In genomic region chr12:6787309-6787708, GRCh38 we compare ENCODE assay signal across 27 cellular contexts. TPM values are rescaled to one million over a fixed set of nuclear protein-coding genes. Genes with fewer than 3 reads are reported as not detected.
DNase-seq lines count a peak whose midpoint lies in the region; ATAC-seq and TF ChIP-seq lines count a peak whose summit lies in the region.
"Had no signal": no experiment of that assay in that cellular context is flagged by ENCODE, and none has a peak within 500 bp of the region (broad histone marks: within the 10 kb centered on the region; RNA-seq: fewer than 3 reads in every experiment).

No MANE protein-coding gene starts in this region.

- in situ Hi-C loops in HAP-1 (cut with MboI; ENCODE audit: low sequenced_read_pairs), result no loop called here

- H3K9me3 ChIP-seq in CD8-positive, alpha-beta T cell (ENCODE audit: low read length), result no peaks in the 10 kb centered on the region
- H3K9me3 ChIP-seq in HAP-1, result no peaks in the 10 kb centered on the region
- H3K9me3 ChIP-seq: BLaER1, body of pancreas had no signal

- H3K9me3 Mint-ChIP-seq in activated T-cell treated with anti-CD3 and anti-CD28 coated beads, Interleukin-2, amount 50 U/mL, for 4 hours, result no peaks in the 10 kb centered on the region
- H3K9me3 Mint-ChIP-seq in CD8-positive, alpha-beta T cell, result no peaks in the 10 kb centered on the region
- no peaks in the 10 kb centered on the region for H3K9me3 Mint-ChIP-seq in T-helper 2 cell treated with Interferon-gamma antibody and Interleukin-4, amounts not matched to agents 5 μg/mL and 100 μg/mL, for 36 hours
- H3K9me3 Mint-ChIP-seq in nephron (no peaks in the 10 kb centered on the region), mesothelial cell of epicardium (no peaks in the 10 kb centered on the region)
- H3K9me3 Mint-ChIP-seq: activated T-helper 2 cell treated with anti-CD3 and anti-CD28 coated beads, Interferon-gamma antibody, Interleukin-2, Interleukin-4, amounts not matched to agents 10 μg/mL and 5 μg/mL and 100 μg/mL, durations not matched to agents 14 hours and 24 hours and 36 hours had no signal

- H3K4me3 ChIP-seq in CD8-positive, alpha-beta T cell (ENCODE audit: low read depth, low read length), result peak overlapping the region; percentile 20
- H3K4me3 ChIP-seq in HAP-1, result no peak overlapping the region
- H3K4me3 ChIP-seq: BLaER1, body of pancreas, lung had no signal

- DNase-seq in activated T-cell treated with anti-CD3 and anti-CD28 coated beads, Interleukin-2, amount 50 U/mL, for 4 hours, result no peak
- no peak for DNase-seq in activated T-cell treated with anti-CD3 and anti-CD28 coated beads, Interleukin-2, amount 50 U/mL, for 1 hour
- DNase-seq in CD8-positive, alpha-beta T cell, result no peak
- DNase-seq in T-helper 2 cell treated with Interferon-gamma antibody and Interleukin-4, amounts not matched to agents 5 μg/mL and 100 μg/mL, for 36 hours (ENCODE audit: low spot score), result no peak
- DNase-seq in occipital lobe (lab: John Stamatoyannopoulos, UW) (no peak), mesothelial cell of epicardium (ENCODE audit: low spot score in 2 of 2, unreplicated experiment in 2 of 2) (no peak), HAP-1 (ENCODE audit: low spot score in 2 of 2) (no peak)
- DNase-seq: body of pancreas; cerebellar nuclear complex; erythroblast; head of caudate nucleus; kidney glomerular epithelial cell; NCI-H2029 treated with DMSO at 0.1 percent for 48 hours; NCI-H82; OCI-M1; small intestine; stimulated activated CD4-positive, alpha-beta T cell treated with anti-CD3 and anti-CD28 coated beads, Interleukin-2, amount 100 ng/mL, for 24 hours; substantia nigra had no signal

- peaks cover 29% of the 10 kb centered on the region for H3K4me1 ChIP-seq in CD8-positive, alpha-beta T cell (ENCODE audit: insufficient read depth, low read length)
- H3K4me1 ChIP-seq in HAP-1, result 0 out of 2 replicates have a peak, but pooled peaks cover 5% of the 10 kb centered on the region
- H3K4me1 ChIP-seq: body of pancreas had no signal

- H3K27me3 ChIP-seq in CD8-positive, alpha-beta T cell (ENCODE audit: insufficient read depth, low read length), result no peaks in the 10 kb centered on the region
- H3K27me3 ChIP-seq in HAP-1 (ENCODE audit: low read depth), result no peaks in the 10 kb centered on the region
- H3K27me3 ChIP-seq: body of pancreas had no signal

- H3K4me1 Mint-ChIP-seq in activated T-cell treated with anti-CD3 and anti-CD28 coated beads, Interleukin-2, amount 50 U/mL, for 4 hours (ENCODE audit: low read depth), result peaks cover 63% of the 10 kb centered on the region
- peaks cover 32% of the 10 kb centered on the region for H3K4me1 Mint-ChIP-seq in CD8-positive, alpha-beta T cell (ENCODE audit: low read depth)
- peaks cover 54% of the 10 kb centered on the region for H3K4me1 Mint-ChIP-seq in T-helper 2 cell treated with Interferon-gamma antibody and Interleukin-4, amounts not matched to agents 5 μg/mL and 100 μg/mL, for 36 hours (ENCODE audit: low read depth)
- H3K4me1 Mint-ChIP-seq in nephron (peaks cover 16% of the 10 kb centered on the region), mesothelial cell of epicardium (peaks cover 20% of the 10 kb centered on the region)

- POLR2A ChIA-PET in CD8-positive, alpha-beta T cell (lab: Charles Lee), result no interaction called here

- H3K27ac ChIP-seq in CD8-positive, alpha-beta T cell (ENCODE audit: low read depth, low read length), result peak overlapping the region; percentile 2
- H3K27ac ChIP-seq: BLaER1, body of pancreas, HL-60 had no signal

- ATAC-seq in activated T-cell treated with anti-CD3 and anti-CD28 coated beads, Interleukin-2, amount 50 U/mL, for 4 hours, result no peak
- ATAC-seq in CD8-positive, alpha-beta T cell, result no peak
- ATAC-seq: body of pancreas, HCT116 had no signal

- CTCF ChIA-PET in CD8-positive, alpha-beta T cell (lab: Charles Lee), result interaction anchor here (1.1 to 23.2 kb wide), 5 partner anchors 9 to 167 kb away, joined by 4 to 403 read pairs (median 6); partner anchors contain the start of genes MLF2 and PTMS

- no peak for TF ChIP-seq CTCF in CD8-positive, alpha-beta T cell (IDR thresholded peaks at IDR 0.05)
- TF ChIP-seq CTCF in nephron (IDR thresholded peaks at IDR 0.05; ENCODE audit: unreplicated experiment in 3 of 3) (no peak), mesothelial cell of epicardium (IDR thresholded peaks at IDR 0.05; ENCODE audit: unreplicated experiment) (no peak)

- no peaks in the 10 kb centered on the region for H3K27me3 Mint-ChIP-seq in activated T-cell treated with anti-CD3 and anti-CD28 coated beads, Interleukin-2, amount 50 U/mL, for 4 hours (ENCODE audit: low read depth)
- no peaks in the 10 kb centered on the region for H3K27me3 Mint-ChIP-seq in CD8-positive, alpha-beta T cell (ENCODE audit: low read depth)
- H3K27me3 Mint-ChIP-seq in T-helper 2 cell treated with Interferon-gamma antibody and Interleukin-4, amounts not matched to agents 5 μg/mL and 100 μg/mL, for 36 hours (ENCODE audit: low read depth), result no peaks in the 10 kb centered on the region
- H3K27me3 Mint-ChIP-seq in nephron (ENCODE audit: low read depth) (peaks cover 3% of the 10 kb centered on the region), mesothelial cell of epicardium (ENCODE audit: low read depth) (no peaks in the 10 kb centered on the region)

- peaks cover 2% of the 10 kb centered on the region for H3K36me3 Mint-ChIP-seq in activated T-cell treated with anti-CD3 and anti-CD28 coated beads, Interleukin-2, amount 50 U/mL, for 4 hours (ENCODE audit: insufficient read depth)
- H3K36me3 Mint-ChIP-seq in CD8-positive, alpha-beta T cell, result no peaks in the 10 kb centered on the region
- peaks cover 10% of the 10 kb centered on the region for H3K36me3 Mint-ChIP-seq in T-helper 2 cell treated with Interferon-gamma antibody and Interleukin-4, amounts not matched to agents 5 μg/mL and 100 μg/mL, for 36 hours (ENCODE audit: low read depth)
- H3K36me3 Mint-ChIP-seq in nephron (ENCODE audit: low read depth) (no peaks in the 10 kb centered on the region), mesothelial cell of epicardium (no peaks in the 10 kb centered on the region)

- intact Hi-C loops in CD8-positive, alpha-beta T cell (cut with DNase I, micrococcal nuclease), result no loop called here

- H3K36me3 ChIP-seq in CD8-positive, alpha-beta T cell (ENCODE audit: insufficient read depth, low read length), result no peaks in the 10 kb centered on the region
- H3K36me3 ChIP-seq in HAP-1 (replicated peaks), result no peaks in the 10 kb centered on the region
- H3K36me3 ChIP-seq: BLaER1 had no signal

- peak overlapping the region; percentile 40 for H3K4me3 Mint-ChIP-seq in activated T-cell treated with anti-CD3 and anti-CD28 coated beads, Interleukin-2, amount 50 U/mL, for 4 hours
- H3K4me3 Mint-ChIP-seq in CD8-positive, alpha-beta T cell, result no peak overlapping the region
- peak overlapping the region; percentile 68 for H3K4me3 Mint-ChIP-seq in T-helper 2 cell treated with Interferon-gamma antibody and Interleukin-4, amounts not matched to agents 5 μg/mL and 100 μg/mL, for 36 hours
- H3K4me3 Mint-ChIP-seq in nephron, result no peak overlapping the region
- H3K4me3 Mint-ChIP-seq in mesothelial cell of epicardium, result no peak overlapping the region

- peak overlapping the region; percentile 86 for H3K27ac Mint-ChIP-seq in CD8-positive, alpha-beta T cell
- H3K27ac Mint-ChIP-seq in T-helper 2 cell treated with Interferon-gamma antibody and Interleukin-4, amounts not matched to agents 5 μg/mL and 100 μg/mL, for 36 hours, result peak overlapping the region; percentile 82
- H3K27ac Mint-ChIP-seq in nephron, result peak overlapping the region in 2 of 3 experiments; percentile 61 to 75
- H3K27ac Mint-ChIP-seq in mesothelial cell of epicardium, result no peak overlapping the region

RNA-seq across cellular contexts. Expression of gene CD4, which starts 2.0 kb away (rescaled TPM):
- total RNA-seq in activated T-cell treated with anti-CD3 and anti-CD28 coated beads, Interleukin-2, amount 50 U/mL, for 4 hours, result 10 to 100 TPM; 42.0 to 76.9 (median 51.4) TPM
- under 1 TPM; 0.54 to 1.00 TPM for total RNA-seq in CD8-positive, alpha-beta T cell
- total RNA-seq in occipital lobe, result 2.3 TPM
- 2.9 to 3.9 TPM (median 3.8 TPM) in 3 replicates for total RNA-seq in mesothelial cell of epicardium
- total RNA-seq: Daoy, M059J had no signal

RNA-seq across cellular contexts. Expression of gene LAG3, which starts 15.0 kb away (rescaled TPM):
- total RNA-seq in activated T-cell treated with anti-CD3 and anti-CD28 coated beads, Interleukin-2, amount 50 U/mL, for 4 hours, result 100 to 1,000 TPM in 1 of 3 donors, 10 to 100 TPM in 2; 71.1 to 125 (median 86.4) TPM
- 1 to 10 TPM; 8.5 to 9.3 TPM for total RNA-seq in CD8-positive, alpha-beta T cell
- total RNA-seq in occipital lobe (not detected), mesothelial cell of epicardium (2.7 to 3.8 TPM (median 3.5 TPM) in 3 replicates)
- total RNA-seq: body of pancreas, Daoy, M059J, renal cortical epithelial cell had no signal

RNA-seq across cellular contexts. Expression of gene PTMS, which starts 21.1 kb away (rescaled TPM):
- 10 to 100 TPM; 26.3 to 32.6 (median 29.4) TPM for total RNA-seq in activated T-cell treated with anti-CD3 and anti-CD28 coated beads, Interleukin-2, amount 50 U/mL, for 4 hours
- 1 to 10 TPM; 4.7 to 5.2 TPM for total RNA-seq in CD8-positive, alpha-beta T cell
- total RNA-seq in occipital lobe (26.8 TPM), mesothelial cell of epicardium (320 to 338 TPM (median 323 TPM) in 3 replicates)

RNA-seq across cellular contexts. Expression of gene GPR162, which starts 34.3 kb away (rescaled TPM):
- under 1 TPM in 2 of 3 donors, not detected in 1; 0.08 to 0.38 TPM for total RNA-seq in activated T-cell treated with anti-CD3 and anti-CD28 coated beads, Interleukin-2, amount 50 U/mL, for 4 hours
- not detected for total RNA-seq in CD8-positive, alpha-beta T cell
- total RNA-seq in occipital lobe (61.3 TPM), mesothelial cell of epicardium (10.8 to 11.5 TPM (median 11.0 TPM) in 3 replicates)

RNA-seq across cellular contexts. Expression of gene MLF2, which starts 34.4 kb away (rescaled TPM):
- 100 to 1,000 TPM; 185 to 199 (median 189) TPM for total RNA-seq in activated T-cell treated with anti-CD3 and anti-CD28 coated beads, Interleukin-2, amount 50 U/mL, for 4 hours
- 100 to 1,000 TPM; 106 to 111 TPM for total RNA-seq in CD8-positive, alpha-beta T cell
- total RNA-seq in occipital lobe (81.4 TPM), mesothelial cell of epicardium (195 to 203 TPM (median 202 TPM) in 3 replicates)

Comparison
In these comparisons a context has a peak if more than half of its experiments do, and no peak if none do; other contexts are left out.
1. H3K4me3 Mint-ChIP-seq: peak in activated T-cell treated with anti-CD3 and anti-CD28 coated beads, Interleukin-2, amount 50 U/mL, for 4 hours (single experiment) and T-helper 2 cell treated with Interferon-gamma antibody and Interleukin-4, amounts not matched to agents 5 μg/mL and 100 μg/mL, for 36 hours (single experiment); none in CD8-positive, alpha-beta T cell (single experiment), nephron (0 of 3) and mesothelial cell of epicardium (single experiment).
2. RNA of gene LAG3, which starts 15.0 kb away (total RNA-seq): 71.1 to 125 TPM in activated T-cell treated with anti-CD3 and anti-CD28 coated beads, Interleukin-2, amount 50 U/mL, for 4 hours; 8.5 to 9.3 TPM in CD8-positive, alpha-beta T cell, 2.7 to 3.8 TPM in mesothelial cell of epicardium and not detected in occipital lobe (single experiment); every median in the first group is over 4 times any median in the second.